Comparison of ENCODE assay signal across 8 cellular contexts in the genomic region with DNA sequence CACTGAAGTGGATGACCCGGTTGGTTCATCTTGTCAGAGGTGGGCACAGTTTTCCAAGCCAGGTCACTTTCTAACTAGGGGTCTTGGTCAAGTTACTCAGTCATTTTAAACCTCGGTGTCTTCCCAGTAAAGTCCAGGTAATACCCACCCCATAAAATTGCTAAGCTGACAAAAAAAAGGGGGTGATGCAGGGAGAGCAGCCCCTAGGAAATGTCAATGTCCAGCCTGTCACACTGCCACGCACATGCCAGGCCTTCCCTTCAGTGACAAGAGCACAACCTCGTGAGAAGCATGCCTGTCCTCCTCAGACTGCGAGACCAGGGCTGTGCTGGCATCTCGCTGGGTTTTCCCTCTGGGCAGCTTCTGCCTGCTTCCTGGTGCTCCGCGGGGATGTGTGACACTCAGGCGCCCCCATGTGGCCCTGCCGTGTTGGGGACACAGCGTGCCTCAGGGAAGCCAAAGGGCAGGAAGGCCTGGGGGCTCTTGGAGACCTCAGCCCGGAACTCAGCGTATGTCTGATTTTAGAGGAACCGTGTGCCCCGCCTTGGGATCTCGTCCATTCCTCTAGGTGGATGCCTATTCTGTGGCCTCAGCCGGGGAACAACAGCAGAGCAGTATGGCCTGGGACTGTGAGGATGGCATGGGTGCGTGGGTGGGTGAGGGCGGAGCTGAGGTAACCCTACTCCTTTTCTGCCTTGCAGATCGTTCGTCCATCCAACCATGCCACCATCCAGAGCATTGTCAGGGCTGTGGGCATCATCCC. TPM values are rescaled to one million over a fixed set of nuclear protein-coding genes. Genes with fewer than 3 reads are reported as not detected.
DNase-seq lines count a peak whose midpoint lies in the region; ATAC-seq and TF ChIP-seq lines count a peak whose summit lies in the region.

No MANE protein-coding gene starts in this region.

- POLR2A ChIA-PET in activated CD8-positive, alpha-beta T cell treated with anti-CD3 and anti-CD28 coated beads, Interleukin-2, amount 10 ng/mL, durations not matched to agents 7 days and 5 days (lab: Charles Lee) = interaction anchor here (1.7 to 2.3 kb wide), 2 partner anchors 146 to 264 kb away, joined by 8 to 14 read pairs; no protein-coding TSS in a partner anchor

- peak overlapping the region; percentile 54 for H3K4me3 Mint-ChIP-seq in activated CD8-positive, alpha-beta T cell treated with anti-CD3 and anti-CD28 coated beads, Interleukin-2, amount 10 ng/mL, durations not matched to agents 7 days and 5 days
- no peak overlapping the region for H3K4me3 Mint-ChIP-seq in memory B cell

- no peaks in the 10 kb centered on the region for H3K36me3 Mint-ChIP-seq in activated CD8-positive, alpha-beta T cell treated with anti-CD3 and anti-CD28 coated beads, Interleukin-2, amount 10 ng/mL, durations not matched to agents 7 days and 5 days (ENCODE audit: low read depth)
- H3K36me3 Mint-ChIP-seq in memory B cell = no peaks in the 10 kb centered on the region

- peaks cover 18% of the 10 kb centered on the region for H3K4me1 Mint-ChIP-seq in activated CD8-positive, alpha-beta T cell treated with anti-CD3 and anti-CD28 coated beads, Interleukin-2, amount 10 ng/mL, durations not matched to agents 7 days and 5 days (ENCODE audit: low read depth)
- no peaks in the 10 kb centered on the region for H3K4me1 Mint-ChIP-seq in memory B cell

- peak overlapping the region; percentile 86 for H3K27ac Mint-ChIP-seq in activated CD8-positive, alpha-beta T cell treated with anti-CD3 and anti-CD28 coated beads, Interleukin-2, amount 10 ng/mL, durations not matched to agents 7 days and 5 days
- H3K27ac Mint-ChIP-seq in memory B cell = no peak overlapping the region

- no peaks in the 10 kb centered on the region for H3K27me3 Mint-ChIP-seq in activated CD8-positive, alpha-beta T cell treated with anti-CD3 and anti-CD28 coated beads, Interleukin-2, amount 10 ng/mL, durations not matched to agents 7 days and 5 days (ENCODE audit: low read depth)
- peaks cover under 1% of the 10 kb centered on the region for H3K27me3 Mint-ChIP-seq in memory B cell

- peak; percentile 87 for ATAC-seq in HG02885 (IDR thresholded peaks at IDR 0.05; ENCODE audit: poor library complexity, unreplicated experiment)
- ATAC-seq in activated CD8-positive, alpha-beta T cell treated with anti-CD3 and anti-CD28 coated beads, Interleukin-2, amount 10 ng/mL, durations not matched to agents 7 days and 5 days = peak; percentile 90
- ATAC-seq in memory B cell (ENCODE audit: low read depth) = peak; percentile 88
- no peak for ATAC-seq in GM19023 (IDR thresholded peaks at IDR 0.05; ENCODE audit: unreplicated experiment)

- DNase-seq in GM10266 (ENCODE audit: extremely low spot score) (peak; percentile 86), NCI-H526 treated with DMSO at 0.1 percent for 48 hours (lab: John Stamatoyannopoulos, UW) (peak; percentile 22), memory B cell (ENCODE audit: low spot score in 2 of 2) (peak; percentile 68 to 70)
- DNase-seq in activated CD8-positive, alpha-beta T cell treated with anti-CD3 and anti-CD28 coated beads, Interleukin-2, amount 10 ng/mL, durations not matched to agents 7 days and 5 days = peak; percentile 89
- peak; percentile 78 for DNase-seq in effector CD8-positive, alpha-beta T cell (lab: John Stamatoyannopoulos, UW)
- peak; percentile 50 for DNase-seq in stimulated activated CD8-positive, alpha-beta memory T cell treated with anti-CD3 and anti-CD28 coated beads, Interleukin-15, amount 100 ng/mL, for 24 hours (ENCODE audit: low read depth)

- H3K9me3 Mint-ChIP-seq in activated CD8-positive, alpha-beta T cell treated with anti-CD3 and anti-CD28 coated beads, Interleukin-2, amount 10 ng/mL, durations not matched to agents 7 days and 5 days (ENCODE audit: insufficient read depth) = no peaks in the 10 kb centered on the region
- H3K9me3 Mint-ChIP-seq in memory B cell = no peaks in the 10 kb centered on the region

- peak; percentile 91 for TF ChIP-seq CTCF in GM10266 (IDR thresholded peaks at IDR 0.05; ENCODE audit: control insufficient read depth, insufficient read depth, low read depth, missing control alignments)

- CTCF ChIA-PET in activated CD8-positive, alpha-beta T cell treated with anti-CD3 and anti-CD28 coated beads, Interleukin-2, amount 10 ng/mL, durations not matched to agents 7 days and 5 days (lab: Charles Lee) = interaction anchor here (0.8 to 9.4 kb wide), 56 partner anchors 8 to 319 kb away, joined by 3 to 238 read pairs (median 5); a partner anchor contains a TSS

RNA-seq across cellular contexts. Expression of a gene that starts 10.2 kb away (rescaled TPM):
- not detected for total RNA-seq in activated CD8-positive, alpha-beta T cell treated with anti-CD3 and anti-CD28 coated beads, Interleukin-2, amount 10 ng/mL, durations not matched to agents 7 days and 5 days

RNA-seq across cellular contexts. Expression of a gene that starts 12.1 kb away (rescaled TPM):
- not detected for total RNA-seq in activated CD8-positive, alpha-beta T cell treated with anti-CD3 and anti-CD28 coated beads, Interleukin-2, amount 10 ng/mL, durations not matched to agents 7 days and 5 days

RNA-seq across cellular contexts. Expression of a gene that starts 36.1 kb away (rescaled TPM):
- not detected for total RNA-seq in activated CD8-positive, alpha-beta T cell treated with anti-CD3 and anti-CD28 coated beads, Interleukin-2, amount 10 ng/mL, durations not matched to agents 7 days and 5 days

Comparison
In these comparisons a context has a peak if more than half of its experiments do, and no peak if none do; other contexts are left out.
1. DNase-seq: peak in every context shown above with its lines; median percentile 89 in activated CD8-positive, alpha-beta T cell treated with anti-CD3 and anti-CD28 coated beads, Interleukin-2, amount 10 ng/mL, durations not matched to agents 7 days and 5 days; 86 in GM10266; 78 in effector CD8-positive, alpha-beta T cell; 69 in memory B cell; 50 in stimulated activated CD8-positive, alpha-beta memory T cell treated with anti-CD3 and anti-CD28 coated beads, Interleukin-15, amount 100 ng/mL, for 24 hours; 22 in NCI-H526 treated with DMSO at 0.1 percent for 48 hours.